Comparison of ENCODE assay signal across 7 cellular contexts in genomic region chr6:85079761-85080160, GRCh38.
"Had no signal": no experiment of that assay in that cellular context is flagged by ENCODE, and none has a peak within 500 bp of the region (broad histone marks: within the 10 kb centered on the region; RNA-seq: fewer than 3 reads in every experiment).

No MANE protein-coding gene starts in this region.

- H3K27ac ChIP-seq: HL-60 had no signal

- H3K4me2 ChIP-seq: GM23338 had no signal

- H2AFZ ChIP-seq: GM23338 had no signal

- DNase-seq: H9, HCEC 1CT, HFFc6, KBM-7 had no signal

- ATAC-seq: GM23338, HepG2 had no signal

- H3K4me3 ChIP-seq: GM23338 had no signal
